Comparison of ENCODE assay signal across 10 cellular contexts in the genomic region with DNA sequence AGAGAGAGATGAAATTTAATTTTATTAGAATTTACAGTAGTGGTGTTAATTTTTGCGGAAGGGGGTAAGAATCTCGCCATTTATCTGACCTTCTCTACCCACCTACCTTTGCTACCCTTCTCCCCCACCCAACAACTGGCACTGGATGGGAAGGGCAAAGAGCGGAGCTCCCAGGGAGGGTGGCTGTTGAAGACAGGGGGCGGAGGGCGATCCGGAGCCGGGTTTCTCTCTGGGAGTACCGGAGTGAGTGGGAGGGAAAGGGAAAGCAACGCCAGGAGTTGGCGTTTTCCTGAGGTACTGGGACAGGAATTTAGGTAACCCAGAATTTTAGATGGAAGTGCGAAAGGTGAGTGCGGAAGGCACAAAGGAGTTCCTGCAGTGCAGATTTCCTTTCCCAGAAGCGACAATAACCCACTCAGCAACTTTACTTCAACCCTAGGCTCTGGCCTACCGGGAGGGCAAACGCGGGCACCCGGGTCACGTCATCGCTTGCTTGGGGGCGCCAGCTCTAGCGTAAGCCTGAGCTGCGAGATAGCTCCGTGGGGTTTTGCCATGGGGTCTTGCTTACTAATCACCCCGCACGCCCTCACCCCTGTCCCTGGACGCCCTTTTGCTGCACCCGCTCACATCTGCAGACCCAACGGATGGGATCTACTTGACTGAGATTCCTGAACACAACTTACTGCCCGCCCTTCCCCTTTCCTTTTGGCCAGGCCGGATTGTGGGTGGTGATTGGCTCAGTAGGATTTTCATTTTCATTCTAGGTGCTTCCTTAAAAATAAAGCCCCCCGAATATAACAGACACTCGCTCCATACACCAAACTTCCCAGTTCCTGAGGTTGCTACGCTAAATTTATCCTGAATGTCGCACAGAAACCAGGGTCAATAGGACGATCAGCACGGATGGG.
A peak's percentile ranks its signal among the peaks of the same experiment; 100 is the strongest.
DNase-seq lines count a peak whose midpoint lies in the region; ATAC-seq and TF ChIP-seq lines count a peak whose summit lies in the region.
"Had no signal": no experiment of that assay in that cellular context is flagged by ENCODE, and none has a peak within 500 bp of the region (broad histone marks: within the 10 kb centered on the region; RNA-seq: fewer than 3 reads in every experiment).

No MANE protein-coding gene starts in this region.

- H3K4me1 ChIP-seq in left ventricle myocardium inferior (peaks cover 36% of the 10 kb centered on the region), muscle layer of duodenum (ENCODE audit: control insufficient read depth in 1 of 2, insufficient read depth in 2 of 2, low read length in 2 of 2) (peaks cover 0 to 40% of the 10 kb centered on the region in 2 donors)

- peaks cover 84% of the 10 kb centered on the region for H3K27me3 ChIP-seq in left ventricle myocardium inferior (ENCODE audit: low read depth)
- peaks cover 2 to 77% (median 53%) of the 10 kb centered on the region in 45 donors for H3K27me3 ChIP-seq in dorsolateral prefrontal cortex
- peaks cover 36% of the 10 kb centered on the region for H3K27me3 ChIP-seq in muscle layer of duodenum (ENCODE audit: low read depth, low read length)

- peaks cover 0 to 4% of the 10 kb centered on the region in 2 donors for H3K9me3 Mint-ChIP-seq in activated naive CD4-positive, alpha-beta T cell treated with anti-CD3 and anti-CD28 coated beads, Interleukin-2, amount 50 U/mL, for 72 hours

- no peak overlapping the region for H3K27ac Mint-ChIP-seq in activated naive CD4-positive, alpha-beta T cell treated with anti-CD3 and anti-CD28 coated beads, Interleukin-2, amount 50 U/mL, for 72 hours

- H3K36me3 ChIP-seq in left ventricle myocardium inferior: no peaks in the 10 kb centered on the region
- no peaks in the 10 kb centered on the region for H3K36me3 ChIP-seq in muscle layer of duodenum (ENCODE audit: control insufficient read depth in 1 of 2, insufficient read depth in 2 of 2, low read length in 2 of 2)

- H3K9me3 ChIP-seq in left ventricle myocardium inferior (replicated peaks) (no peaks in the 10 kb centered on the region), muscle layer of duodenum (ENCODE audit: control insufficient read depth in 1 of 2, low read length in 2 of 2) (no peaks in the 10 kb centered on the region)

- peak overlapping the region; percentile 67 for H3K4me3 ChIP-seq in left ventricle myocardium inferior
- H3K4me3 ChIP-seq in dorsolateral prefrontal cortex: peak overlapping the region in 56 of 59 donors; percentile 43 to 78 (median 60)
- peak overlapping the region; percentile 49 to 78 for H3K4me3 ChIP-seq in muscle layer of duodenum (ENCODE audit: low read depth in 1 of 2, low read length in 2 of 2)

- TF ChIP-seq CTCF in left ventricle myocardium inferior (IDR thresholded peaks at IDR 0.05; ENCODE audit: borderline replicate concordance): no peak
- TF ChIP-seq CTCF in dorsolateral prefrontal cortex (IDR thresholded peaks at IDR 0.05 in 54 of 56, conservative IDR thresholded peaks at IDR 0.05 in 2 of 56; ENCODE audit: low read depth in 1 of 56, partially characterized antibody in 56 of 56): no peak

- DNase-seq in left ventricle myocardium inferior (no peak), left cardiac atrium (no peak), dorsolateral prefrontal cortex (no peak), NCI-H2029 (lab: John Stamatoyannopoulos, UW) (no peak), activated T-cell treated with anti-CD3 and anti-CD28 coated beads for 4 hours (no peak), anterior cingulate cortex (lab: John Stamatoyannopoulos, UW) (no peak)
- no peak for DNase-seq in activated naive CD4-positive, alpha-beta T cell treated with anti-CD3 and anti-CD28 coated beads, Interleukin-2, amount 50 U/mL, for 72 hours (ENCODE audit: low spot score in 2 of 2)
- DNase-seq: foreskin melanocyte had no signal

- H3K27ac ChIP-seq in left ventricle myocardium inferior (replicated peaks) (peak overlapping the region; percentile 72), dorsolateral prefrontal cortex (no peak overlapping the region), muscle layer of duodenum (ENCODE audit: low read length) (no peak overlapping the region)

- peaks cover 15 to 33% of the 10 kb centered on the region in 2 donors for H3K36me3 Mint-ChIP-seq in activated naive CD4-positive, alpha-beta T cell treated with anti-CD3 and anti-CD28 coated beads, Interleukin-2, amount 50 U/mL, for 72 hours

- intact Hi-C loops in left ventricle myocardium inferior (cut with micrococcal nuclease): no loop called here
- intact Hi-C loops in left cardiac atrium (cut with DNase I): no loop called here
- intact Hi-C loops in dorsolateral prefrontal cortex (cut with DNase I): no loop called here

- no peak for ATAC-seq in left cardiac atrium
- ATAC-seq in activated naive CD4-positive, alpha-beta T cell treated with anti-CD3 and anti-CD28 coated beads, Interleukin-2, amount 50 U/mL, for 72 hours: no peak
- ATAC-seq: HCT116 had no signal
